ENCODE assay signal across 8 cellular contexts in the genomic region with DNA sequence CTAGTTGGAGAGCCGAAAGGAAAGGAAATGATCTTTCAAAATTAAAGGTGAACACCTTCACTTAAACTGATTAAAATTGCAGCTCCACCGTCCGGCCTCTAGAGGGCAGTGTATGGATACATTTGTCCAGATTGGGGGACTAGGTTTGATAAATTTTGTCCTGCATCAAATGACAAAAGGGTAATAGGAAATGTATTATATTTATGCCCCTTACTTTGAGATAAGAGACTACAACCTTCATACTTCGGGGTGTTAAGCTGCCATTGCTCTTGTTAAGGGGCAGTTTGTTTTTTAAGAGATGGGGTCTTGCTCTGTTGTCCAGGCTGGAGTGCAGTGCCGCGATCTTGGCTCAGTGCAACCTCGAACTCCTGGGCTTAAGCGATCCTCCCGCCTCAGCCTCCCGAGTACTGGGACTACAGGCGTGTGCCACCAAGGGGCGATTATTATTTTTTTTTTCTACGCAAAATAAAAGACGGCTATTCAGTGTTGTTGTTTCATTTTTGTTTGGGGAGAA.
A peak's percentile ranks its signal among the peaks of the same experiment; 100 is the strongest.
DNase-seq lines count a peak whose midpoint lies in the region; ATAC-seq and TF ChIP-seq lines count a peak whose summit lies in the region.

No MANE protein-coding gene starts in this region.

- DNase-seq in NCI-H524 (lab: John Stamatoyannopoulos, UW) (peak; percentile 44 to 61), NCI-H524 treated with DMSO at 0.1 percent for 48 hours (lab: John Stamatoyannopoulos, UW) (no peak), NCI-H2196 (lab: John Stamatoyannopoulos, UW; ENCODE audit: unreplicated experiment) (peak; percentile 73), choroid plexus epithelial cell (ENCODE audit: low read depth) (peak; percentile 82)
- DNase-seq in activated CD4-positive, CD25-positive, alpha-beta regulatory T cell treated with anti-CD3 and anti-CD28 coated beads, Interleukin-2, amount 50 U/mL, for 72 hours: peak; percentile 43
- peak; percentile 63 to 69 for DNase-seq in stimulated activated CD4-positive, alpha-beta T cell treated with anti-CD3 and anti-CD28 coated beads, Interleukin-2, amount 100 ng/mL, for 48 hours

- no peak for ATAC-seq in GM18907 (IDR thresholded peaks at IDR 0.05; ENCODE audit: unreplicated experiment)

- peak overlapping the region; percentile 72 for H3K4me3 ChIP-seq in choroid plexus epithelial cell (ENCODE audit: low read depth, low read length)

- peak overlapping the region; percentile 75 for H3K27ac ChIP-seq in layer of hippocampus (ENCODE audit: low read depth, low read length)

- no peaks in the 10 kb centered on the region for H3K27me3 ChIP-seq in layer of hippocampus (ENCODE audit: control insufficient read depth, insufficient read depth, low read length)

- peak; percentile 85 for TF ChIP-seq CTCF in choroid plexus epithelial cell (conservative IDR thresholded peaks at IDR 0.05; ENCODE audit: low read depth, low read length)
